Comparison of ENCODE assay signal across 23 cellular contexts in genomic region chr14:104297313-104297704, GRCh38.
DNase-seq lines count a peak whose midpoint lies in the region; ATAC-seq, FAIRE-seq and TF ChIP-seq lines count a peak whose summit lies in the region.
"Had no signal": no experiment of that assay in that cellular context is flagged by ENCODE, and none has a peak within 500 bp of the region (broad histone marks: within the 10 kb centered on the region; RNA-seq: fewer than 3 reads in every experiment).

No MANE protein-coding gene starts in this region.

- H3K4me3 ChIP-seq in left ventricle myocardium inferior (no peak overlapping the region), right atrium auricular region (no peak overlapping the region), H1 (ENCODE audit: extremely low read depth in 1 of 4, insufficient read depth in 2 of 4, low read depth in 3 of 4, low read length in 4 of 4) (no peak overlapping the region), neuronal stem cell (ENCODE audit: low read length in 2 of 2) (no peak overlapping the region)
- H3K4me3 ChIP-seq: A549, SJSA1 had no signal

- H3K9ac ChIP-seq in H1 (replicated peaks in 1 of 4; ENCODE audit: extremely low read depth in 1 of 4, low read depth in 3 of 4, low read length in 3 of 4) (no peak overlapping the region), neuronal stem cell (ENCODE audit: low read depth, low read length, poor library complexity) (no peak overlapping the region)

- peaks cover 0 to 2% of the 10 kb centered on the region in 2 experiments for H4K20me1 ChIP-seq in H1 (replicated peaks in 1 of 2; ENCODE audit: control insufficient read depth in 1 of 2, insufficient read depth in 2 of 2, low read length in 2 of 2)

- no peak for ATAC-seq in GM18867 (IDR thresholded peaks at IDR 0.05; ENCODE audit: unreplicated experiment)
- ATAC-seq: Panc1 had no signal

- peaks cover 5% of the 10 kb centered on the region for H3K27me3 Mint-ChIP-seq in activated naive CD8-positive, alpha-beta T cell treated with anti-CD3 and anti-CD28 coated beads for 36 hours
- H3K27me3 Mint-ChIP-seq: CD4-positive, CD25-positive, alpha-beta regulatory T cell had no signal

- H3K14ac ChIP-seq in H1 (ENCODE audit: insufficient read length) (no peak overlapping the region), neuronal stem cell (ENCODE audit: low read length) (no peak overlapping the region)

- peak; percentile 2 for DNase-seq in left ventricle myocardium inferior
- no peak for DNase-seq in right atrium auricular region (ENCODE audit: low spot score)
- no peak for DNase-seq in H1 (ENCODE audit: low read depth in 1 of 2, low spot score in 2 of 2)
- DNase-seq in neuronal stem cell (ENCODE audit: low spot score): no peak
- no peak for DNase-seq in GM19240 (ENCODE audit: insufficient read length, low spot score)
- DNase-seq in activated naive CD8-positive, alpha-beta T cell treated with anti-CD3 and anti-CD28 coated beads for 36 hours: no peak
- DNase-seq: CD4-positive, CD25-positive, alpha-beta regulatory T cell; H9; HFFc6; KBM-7; NCI-H1092; NCI-H1436; NCI-H187 treated with DMSO at 0.1 percent for 48 hours; NCI-H226; NCI-H510A treated with DMSO at 0.1 percent for 48 hours; NCI-H774; NK-92 treated with Interleukin-12 subunit alpha and Interleukin-12 subunit beta, amount 100 ng/mL, for 24 hours had no signal

- H2AFZ ChIP-seq in H1 (ENCODE audit: low read length) (no peak overlapping the region), neuronal stem cell (ENCODE audit: low read length) (no peak overlapping the region)

- no peak overlapping the region for H2BK5ac ChIP-seq in H1 (ENCODE audit: low read depth, low read length)
- H2BK5ac ChIP-seq in neuronal stem cell (ENCODE audit: low read length): no peak overlapping the region

- FAIRE-seq in H1 (lab: Jason Lieb, UNC): no peak
- FAIRE-seq: A549 had no signal

- H3K23me2 ChIP-seq in H1 (ENCODE audit: low read depth, low read length): peaks cover 9% of the 10 kb centered on the region; the same call in 1 of the 2 replicates

- POLR2A ChIA-PET in H1 (lab: Charles Lee; ENCODE audit: partially characterized antibody): no interaction called here

- no peak overlapping the region for H4K5ac ChIP-seq in H1 (ENCODE audit: insufficient read length, low read depth, low read length)

- H3K27ac ChIP-seq in left ventricle myocardium inferior (replicated peaks): no peak overlapping the region
- no peak overlapping the region for H3K27ac ChIP-seq in right atrium auricular region
- H3K27ac ChIP-seq in H1 (ENCODE audit: low read depth, low read length): no peak overlapping the region
- H3K27ac ChIP-seq in neuronal stem cell (replicated peaks; ENCODE audit: low read length): no peak overlapping the region
- H3K27ac ChIP-seq: HL-60, SJSA1 had no signal

- no peak for TF ChIP-seq RAD21 in H1 (IDR thresholded peaks at IDR 0.05 in 1 of 2, conservative IDR thresholded peaks at IDR 0.05 in 1 of 2; ENCODE audit: low read depth in 2 of 2, low read length in 2 of 2)

- 0 out of 2 replicates have a peak overlapping the region, but pooled peaks have one; percentile 27 for H2BK12ac ChIP-seq in H1 (ENCODE audit: low read depth, low read length)
- peak overlapping the region; percentile 84 for H2BK12ac ChIP-seq in neuronal stem cell (ENCODE audit: low read length)

- no peak overlapping the region for H3K4me3 Mint-ChIP-seq in activated naive CD8-positive, alpha-beta T cell treated with anti-CD3 and anti-CD28 coated beads for 36 hours
- H3K4me3 Mint-ChIP-seq: CD4-positive, CD25-positive, alpha-beta regulatory T cell; H9; HFFc6 had no signal

- H3K4me1 ChIP-seq in left ventricle myocardium inferior (peaks cover 6% of the 10 kb centered on the region), right atrium auricular region (peaks cover 0 to 6% of the 10 kb centered on the region in 2 donors), H1 (replicated peaks in 1 of 4; ENCODE audit: control insufficient read depth in 3 of 4, insufficient read depth in 4 of 4, low read length in 3 of 4) (peaks cover 0 to 13% (median 10%) of the 10 kb centered on the region in 4 experiments; a peak in 6 of 7 replicates), neuronal stem cell (ENCODE audit: control insufficient read depth in 2 of 2, insufficient read depth in 1 of 2, low read depth in 1 of 2, low read length in 2 of 2) (peaks cover 0 to 7% of the 10 kb centered on the region in 2 donors)
- H3K4me1 ChIP-seq: SJSA1 had no signal

- H3K27me3 ChIP-seq in left ventricle myocardium inferior (ENCODE audit: low read depth): peaks cover 46% of the 10 kb centered on the region
- peaks cover 0 to 5% of the 10 kb centered on the region in 2 donors for H3K27me3 ChIP-seq in right atrium auricular region
- no peaks in the 10 kb centered on the region; a peak in 1 of 7 replicates for H3K27me3 ChIP-seq in H1 (replicated peaks in 1 of 4; ENCODE audit: control insufficient read depth in 3 of 4, extremely low read depth in 1 of 4, insufficient read depth in 3 of 4, low read length in 3 of 4)
- peaks cover 0 to 12% (median 0%) of the 10 kb centered on the region in 3 experiments for H3K27me3 ChIP-seq in neuronal stem cell (ENCODE audit: control insufficient read depth in 3 of 3, insufficient read depth in 3 of 3, low read depth in 1 of 3, low read length in 3 of 3)
- H3K27me3 ChIP-seq: BE2C, SJSA1 had no signal

- no peak for TF ChIP-seq POLR2A in H1 (IDR thresholded peaks at IDR 0.05; ENCODE audit: control extremely low read depth in 1 of 2, low read depth in 2 of 2, low read length in 2 of 2)

- H2BK15ac ChIP-seq in H1 (ENCODE audit: low read length) (no peak overlapping the region), neuronal stem cell (ENCODE audit: low read length) (peak overlapping the region; percentile 27)

- H3K27ac Mint-ChIP-seq in activated naive CD8-positive, alpha-beta T cell treated with anti-CD3 and anti-CD28 coated beads for 36 hours: no peak overlapping the region
- H3K27ac Mint-ChIP-seq: CD4-positive, CD25-positive, alpha-beta regulatory T cell; H9; HFFc6 had no signal

- no peak overlapping the region for H3K4me2 ChIP-seq in H1 (ENCODE audit: insufficient read depth in 1 of 2, low read depth in 2 of 2, low read length in 2 of 2)
- no peak overlapping the region for H3K4me2 ChIP-seq in neuronal stem cell (ENCODE audit: insufficient read depth, low read length, poor library complexity, severe bottlenecking)

- CTCF ChIA-PET in H1 (lab: Charles Lee; ENCODE audit: partially characterized antibody): interaction anchor here (0.8 to 1.8 kb wide), 4 partner anchors 70 to 267 kb away, joined by 3 to 5 read pairs (median 4); no protein-coding TSS in a partner anchor

- H2AK5ac ChIP-seq in H1 (ENCODE audit: low read depth, low read length) (no peak overlapping the region), neuronal stem cell (ENCODE audit: low read depth, low read length) (peak overlapping the region; percentile 95)

- intact Hi-C loops in left ventricle myocardium inferior (cut with micrococcal nuclease): no loop called here

- H3K9me3 ChIP-seq in left ventricle myocardium inferior (replicated peaks) (no peaks in the 10 kb centered on the region), right atrium auricular region (no peaks in the 10 kb centered on the region), H1 (ENCODE audit: insufficient read depth in 2 of 2, low read depth in 1 of 2, low read length in 1 of 2) (no peaks in the 10 kb centered on the region), neuronal stem cell (replicated peaks in 1 of 2; ENCODE audit: control insufficient read depth in 2 of 2, insufficient read depth in 1 of 2, low read depth in 1 of 2, low read length in 2 of 2) (no peaks in the 10 kb centered on the region)
- H3K9me3 ChIP-seq: A549, BE2C, SJSA1 had no signal

- no peaks in the 10 kb centered on the region for H3K79me1 ChIP-seq in H1 (ENCODE audit: low read depth, low read length)
- no peaks in the 10 kb centered on the region for H3K79me1 ChIP-seq in neuronal stem cell (ENCODE audit: low read depth, low read length)

- H3K23ac ChIP-seq in H1 (ENCODE audit: insufficient read length) (no peak overlapping the region), neuronal stem cell (ENCODE audit: low read depth, low read length, poor library complexity) (no peak overlapping the region)

- no peak overlapping the region for H4K91ac ChIP-seq in H1 (replicated peaks; ENCODE audit: insufficient read length, low read length)
- no peak overlapping the region for H4K91ac ChIP-seq in neuronal stem cell (ENCODE audit: low read depth, low read length, poor library complexity)

- no peaks in the 10 kb centered on the region for H3K79me2 ChIP-seq in H1 (ENCODE audit: control insufficient read depth in 1 of 2, insufficient read depth in 2 of 2, low read length in 2 of 2)

- TF ChIP-seq EP300 in H1 (IDR thresholded peaks at IDR 0.05; ENCODE audit: borderline replicate concordance in 1 of 2, low read depth in 2 of 2, low read length in 2 of 2): no peak

- no peak overlapping the region for H2BK20ac ChIP-seq in H1 (ENCODE audit: low read length)

- H3K56ac ChIP-seq in H1 (replicated peaks; ENCODE audit: insufficient read length, low read depth, low read length): no peak overlapping the region

- no peaks in the 10 kb centered on the region for H3K9me3 Mint-ChIP-seq in activated naive CD8-positive, alpha-beta T cell treated with anti-CD3 and anti-CD28 coated beads for 36 hours

- no peaks in the 10 kb centered on the region for H3K36me3 Mint-ChIP-seq in activated naive CD8-positive, alpha-beta T cell treated with anti-CD3 and anti-CD28 coated beads for 36 hours
- H3K36me3 Mint-ChIP-seq: CD4-positive, CD25-positive, alpha-beta regulatory T cell had no signal

- no peaks in the 10 kb centered on the region for H3K36me3 ChIP-seq in left ventricle myocardium inferior
- H3K36me3 ChIP-seq in right atrium auricular region: no peaks in the 10 kb centered on the region
- H3K36me3 ChIP-seq in H1 (ENCODE audit: control insufficient read depth in 2 of 4, insufficient read depth in 4 of 4, low read length in 3 of 4): no peaks in the 10 kb centered on the region
- H3K36me3 ChIP-seq in neuronal stem cell (replicated peaks in 1 of 2; ENCODE audit: control insufficient read depth in 2 of 2, insufficient read depth in 2 of 2, low read length in 2 of 2): no peaks in the 10 kb centered on the region
- H3K36me3 ChIP-seq: BE2C, SJSA1 had no signal

- peak overlapping the region; percentile 35; the same call in 1 of the 2 replicates for H4K8ac ChIP-seq in H1 (ENCODE audit: extremely low read depth, insufficient read depth, low read length)
- no peak overlapping the region for H4K8ac ChIP-seq in neuronal stem cell (ENCODE audit: low read depth, low read length)

- H2BK120ac ChIP-seq in H1 (replicated peaks; ENCODE audit: low read depth, low read length) (no peak overlapping the region), neuronal stem cell (ENCODE audit: low read depth, low read length) (no peak overlapping the region)

- no peaks in the 10 kb centered on the region for H3K4me1 Mint-ChIP-seq in activated naive CD8-positive, alpha-beta T cell treated with anti-CD3 and anti-CD28 coated beads for 36 hours

- H3K18ac ChIP-seq in H1 (ENCODE audit: extremely low read depth, low read length) (no peak overlapping the region; the same call in 1 of the 2 replicates), neuronal stem cell (ENCODE audit: low read length) (peak overlapping the region; percentile 57)

- TF ChIP-seq CTCF in left ventricle myocardium inferior (IDR thresholded peaks at IDR 0.05; ENCODE audit: borderline replicate concordance) (no peak), right atrium auricular region (IDR thresholded peaks at IDR 0.05) (no peak), H1 (IDR thresholded peaks at IDR 0.05; ENCODE audit: control extremely low read depth in 1 of 3, insufficient read depth in 1 of 3, low read depth in 1 of 3, low read length in 3 of 3) (no peak)

- no peak overlapping the region for H3K4ac ChIP-seq in H1 (replicated peaks; ENCODE audit: insufficient read length, low read depth, low read length)
- H3K4ac ChIP-seq in neuronal stem cell (ENCODE audit: low read length): peak overlapping the region; percentile 41

- WGBS in H1 (ENCODE audit: extremely low coverage in 1 of 2, insufficient coverage in 1 of 2, insufficient read length in 1 of 2, insufficient replicate concordance in 2 of 2, low coverage in 1 of 2, low lambda C conversion rate in 2 of 2, missing lambda C conversion rate in 1 of 2), 2 experiments: 84% methylated on average over 7 of the region's 7 CpGs; no CpG with 5 or more reads in 1 of the 2 experiments
- no CpG with 5 or more reads among the region's 7 CpGs for WGBS in neuronal stem cell (ENCODE audit: extremely low coverage in 2 of 2, insufficient read length in 2 of 2, insufficient replicate concordance in 1 of 2), 2 donors
